Comparison of ENCODE assay signal across 10 cellular contexts in genomic region chr19:30029721-30030510, GRCh38.
A peak's percentile ranks its signal among the peaks of the same experiment; 100 is the strongest.
DNase-seq lines count a peak whose midpoint lies in the region; ATAC-seq and TF ChIP-seq lines count a peak whose summit lies in the region.
"Had no signal": no experiment of that assay in that cellular context is flagged by ENCODE, and none has a peak within 500 bp of the region (broad histone marks: within the 10 kb centered on the region; RNA-seq: fewer than 3 reads in every experiment).

No MANE protein-coding gene starts in this region.

- peak overlapping the region; percentile 14 for H3K9ac ChIP-seq in smooth muscle cell (ENCODE audit: low read depth)

- no peak overlapping the region for H2AFZ ChIP-seq in smooth muscle cell (ENCODE audit: low read depth)

- H3K27ac ChIP-seq in smooth muscle cell (ENCODE audit: low read depth), result peak overlapping the region; percentile 60
- no peak overlapping the region for H3K27ac ChIP-seq in effector memory CD4-positive, alpha-beta T cell (ENCODE audit: insufficient read depth, low read length, poor library complexity, severe bottlenecking)
- H3K27ac ChIP-seq: HL-60, upper lobe of left lung had no signal

- H3K27me3 ChIP-seq in smooth muscle cell (ENCODE audit: low read depth), result no peaks in the 10 kb centered on the region
- H3K27me3 ChIP-seq in effector memory CD4-positive, alpha-beta T cell (replicated peaks; ENCODE audit: control insufficient read depth, insufficient read depth, low read length, poor library complexity, severe bottlenecking), result no peaks in the 10 kb centered on the region
- H3K27me3 ChIP-seq: upper lobe of left lung had no signal

- WGBS in smooth muscle cell (ENCODE audit: low lambda C conversion rate), result 68% methylated on average over 4 of the region's 4 CpGs

- no peak overlapping the region for H3K4me3 ChIP-seq in smooth muscle cell
- no peak overlapping the region for H3K4me3 ChIP-seq in effector memory CD4-positive, alpha-beta T cell (ENCODE audit: insufficient read depth, low read depth, low read length, poor library complexity, severe bottlenecking)
- H3K4me3 ChIP-seq: upper lobe of left lung had no signal

- ATAC-seq in GM19351 (IDR thresholded peaks at IDR 0.05; ENCODE audit: unreplicated experiment) (peak; percentile 96), HG02885 (IDR thresholded peaks at IDR 0.05; ENCODE audit: poor library complexity, unreplicated experiment) (peak; percentile 84)

- H3K4me2 ChIP-seq in smooth muscle cell, result peak overlapping the region; percentile 10

- no peaks in the 10 kb centered on the region for H3F3A ChIP-seq in smooth muscle cell (ENCODE audit: low read depth)

- H3K36me3 ChIP-seq in smooth muscle cell (ENCODE audit: low read depth), result no peaks in the 10 kb centered on the region
- H3K36me3 ChIP-seq in effector memory CD4-positive, alpha-beta T cell (ENCODE audit: control insufficient read depth, insufficient read depth, low read length), result peaks cover 6% of the 10 kb centered on the region

- no peaks in the 10 kb centered on the region for H3K9me3 ChIP-seq in smooth muscle cell (replicated peaks; ENCODE audit: low read depth)
- peaks cover 3% of the 10 kb centered on the region for H3K9me3 ChIP-seq in effector memory CD4-positive, alpha-beta T cell (ENCODE audit: control insufficient read depth, low read length)
- H3K9me3 ChIP-seq: upper lobe of left lung had no signal

- DNase-seq in T1000 (lab: John Stamatoyannopoulos, UW), result peak; percentile 63
- no peak for DNase-seq in smooth muscle cell (lab: John Stamatoyannopoulos, UW; ENCODE audit: unreplicated experiment)
- DNase-seq in SK-N-DZ (ENCODE audit: low spot score), result no peak
- no peak for DNase-seq in globus pallidus (ENCODE audit: low spot score)
- no peak for DNase-seq in effector memory CD4-positive, alpha-beta T cell
- DNase-seq: effector CD8-positive, alpha-beta T cell; upper lobe of left lung had no signal

- TF ChIP-seq CTCF in smooth muscle cell (IDR thresholded peaks at IDR 0.05; ENCODE audit: borderline replicate concordance, insufficient read depth, poor library complexity, severe bottlenecking), result no peak

- no peaks in the 10 kb centered on the region for H3K79me2 ChIP-seq in smooth muscle cell (ENCODE audit: low read depth)

- H3K4me1 ChIP-seq in smooth muscle cell (ENCODE audit: low read depth), result no peaks in the 10 kb centered on the region
- no peaks in the 10 kb centered on the region for H3K4me1 ChIP-seq in effector memory CD4-positive, alpha-beta T cell (ENCODE audit: control insufficient read depth, insufficient read depth, low read length, poor library complexity, severe bottlenecking)
- H3K4me1 ChIP-seq: upper lobe of left lung had no signal

- peaks cover 4% of the 10 kb centered on the region for H4K20me1 ChIP-seq in smooth muscle cell (ENCODE audit: low read depth)
